Comparison of ENCODE assay signal across 8 cellular contexts in the genomic region with DNA sequence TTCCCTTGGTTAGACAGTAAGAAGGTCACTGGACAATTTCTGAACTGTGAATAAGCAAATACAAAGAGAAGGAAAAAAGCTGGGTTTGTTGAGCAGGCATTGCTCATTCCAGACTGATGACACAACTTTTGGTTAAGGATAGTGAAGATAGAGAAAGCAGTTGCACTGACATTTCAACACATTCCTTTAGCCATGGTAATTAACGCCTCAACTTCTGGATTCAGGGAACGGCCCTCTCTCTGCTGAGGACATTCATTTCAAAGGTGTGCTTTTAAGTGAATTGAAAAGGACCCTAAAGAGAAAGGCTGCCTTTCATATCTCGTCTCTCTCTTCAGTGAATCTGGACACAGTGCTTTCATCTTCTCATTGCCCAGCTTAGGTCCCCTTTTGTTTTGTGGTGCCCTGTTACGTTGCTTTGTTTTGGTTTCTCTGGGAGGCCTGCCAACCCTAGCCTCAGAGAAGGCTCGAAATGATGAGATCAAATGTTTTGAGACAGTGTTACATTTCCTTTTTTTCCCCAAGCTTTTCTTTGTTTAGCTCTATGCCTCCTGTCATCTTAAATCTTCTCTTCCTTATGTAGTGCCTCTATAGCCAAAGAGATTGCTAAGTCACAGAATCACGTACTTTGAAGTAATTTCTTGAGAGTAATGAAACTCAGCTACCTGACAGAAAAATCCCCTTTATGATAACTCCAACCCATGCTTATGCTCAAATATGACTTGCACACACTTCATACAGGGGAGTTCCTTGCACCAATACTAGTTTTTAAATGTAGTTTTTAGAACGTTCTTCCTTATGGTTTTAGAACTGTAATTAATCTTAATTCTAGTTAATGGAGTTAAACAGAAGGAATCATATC.
DNase-seq lines count a peak whose midpoint lies in the region; ATAC-seq lines count a peak whose summit lies in the region.

No MANE protein-coding gene starts in this region.

- POLR2A ChIA-PET in activated CD8-positive, alpha-beta T cell treated with anti-CD3 and anti-CD28 coated beads, Interleukin-2, amount 10 ng/mL, durations not matched to agents 7 days and 5 days (lab: Charles Lee) = interaction anchor here (0.6 to 0.9 kb wide), 2 partner anchors 15 to 46 kb away, joined by 3 to 4 read pairs; no protein-coding TSS in a partner anchor

- H3K4me3 Mint-ChIP-seq in activated CD8-positive, alpha-beta T cell treated with anti-CD3 and anti-CD28 coated beads, Interleukin-2, amount 10 ng/mL, durations not matched to agents 7 days and 5 days = peak overlapping the region; percentile 7

- peak overlapping the region; percentile 26 for H3K27ac Mint-ChIP-seq in activated CD8-positive, alpha-beta T cell treated with anti-CD3 and anti-CD28 coated beads, Interleukin-2, amount 10 ng/mL, durations not matched to agents 7 days and 5 days

- peaks cover 7% of the 10 kb centered on the region for H3K36me3 Mint-ChIP-seq in activated CD8-positive, alpha-beta T cell treated with anti-CD3 and anti-CD28 coated beads, Interleukin-2, amount 10 ng/mL, durations not matched to agents 7 days and 5 days (ENCODE audit: low read depth)

- H3K27me3 Mint-ChIP-seq in activated CD8-positive, alpha-beta T cell treated with anti-CD3 and anti-CD28 coated beads, Interleukin-2, amount 10 ng/mL, durations not matched to agents 7 days and 5 days (ENCODE audit: low read depth) = peaks cover 3% of the 10 kb centered on the region

- intact Hi-C loops in left ventricle myocardium superior (cut with micrococcal nuclease) = no loop called here

- peak; percentile 95 for DNase-seq in EH (ENCODE audit: low read depth)
- DNase-seq in activated CD8-positive, alpha-beta T cell treated with anti-CD3 and anti-CD28 coated beads, Interleukin-2, amount 10 ng/mL, durations not matched to agents 7 days and 5 days = peak; percentile 45
- DNase-seq in left ventricle myocardium superior = no peak
- peak; percentile 32 for DNase-seq in superior temporal gyrus (ENCODE audit: extremely low spot score)
- DNase-seq in NCI-H1930 (lab: John Stamatoyannopoulos, UW) = no peak
- no peak for DNase-seq in NCI-H2081 (lab: John Stamatoyannopoulos, UW)
- DNase-seq in activated effector memory CD4-positive, alpha-beta T cell treated with Interleukin-2 at 50 U/mL for 16 hours = no peak

- CTCF ChIA-PET in activated CD8-positive, alpha-beta T cell treated with anti-CD3 and anti-CD28 coated beads, Interleukin-2, amount 10 ng/mL, durations not matched to agents 7 days and 5 days (lab: Charles Lee) = interaction anchor here (0.7 to 2.2 kb wide), 5 partner anchors 13 to 180 kb away, joined by 3 to 9 read pairs (median 5); no protein-coding TSS in a partner anchor

- peaks cover 44% of the 10 kb centered on the region for H3K4me1 Mint-ChIP-seq in activated CD8-positive, alpha-beta T cell treated with anti-CD3 and anti-CD28 coated beads, Interleukin-2, amount 10 ng/mL, durations not matched to agents 7 days and 5 days (ENCODE audit: low read depth)

- H3K9me3 Mint-ChIP-seq in activated CD8-positive, alpha-beta T cell treated with anti-CD3 and anti-CD28 coated beads, Interleukin-2, amount 10 ng/mL, durations not matched to agents 7 days and 5 days (ENCODE audit: insufficient read depth) = no peaks in the 10 kb centered on the region

- ATAC-seq in HG02798 (IDR thresholded peaks at IDR 0.05; ENCODE audit: poor library complexity, unreplicated experiment) = peak; percentile 57
- peak; percentile 57 for ATAC-seq in activated CD8-positive, alpha-beta T cell treated with anti-CD3 and anti-CD28 coated beads, Interleukin-2, amount 10 ng/mL, durations not matched to agents 7 days and 5 days
- peak; percentile 60 for ATAC-seq in left ventricle myocardium superior

Comparison
In these comparisons a context has a peak if more than half of its experiments do, and no peak if none do; other contexts are left out.
1. DNase-seq: peak in EH (single experiment), activated CD8-positive, alpha-beta T cell treated with anti-CD3 and anti-CD28 coated beads, Interleukin-2, amount 10 ng/mL, durations not matched to agents 7 days and 5 days (single experiment) and superior temporal gyrus (single experiment); none in left ventricle myocardium superior (single experiment), NCI-H1930 (0 of 2), NCI-H2081 (0 of 2) and activated effector memory CD4-positive, alpha-beta T cell treated with Interleukin-2 at 50 U/mL for 16 hours (single experiment).
2. Peak in every context shown above with its lines, with median percentiles within 50 percentile points of each other: ATAC-seq.